25 cellular contexts compared by ENCODE assay signal in genomic region chr2:26488463-26489212, GRCh38. TPM values are rescaled to one million over a fixed set of nuclear protein-coding genes. Genes with fewer than 3 reads are reported as not detected.
"Had no signal": no experiment of that assay in that cellular context is flagged by ENCODE, and none has a peak within 500 bp of the region (broad histone marks: within the 10 kb centered on the region; RNA-seq: fewer than 3 reads in every experiment).

No MANE protein-coding gene starts in this region.

- H3K36me3 ChIP-seq: gastroesophageal sphincter, heart left ventricle, neutrophil, ovary, right atrium auricular region, stomach, suprapubic skin, tibial nerve had no signal

- H3K9me3 ChIP-seq: gastroesophageal sphincter, heart left ventricle, neutrophil, ovary, psoas muscle, right atrium auricular region, stomach, suprapubic skin, tibial nerve had no signal

- FAIRE-seq: astrocyte, islet of Langerhans had no signal

- H3K4me3 ChIP-seq: gastroesophageal sphincter, heart left ventricle, ovary, psoas muscle, right atrium auricular region, stomach, suprapubic skin, tibial nerve had no signal

- ATAC-seq: activated naive CD4-positive, alpha-beta T cell treated with anti-CD3 and anti-CD28 coated beads, Interleukin-2, amount 50 U/mL, for 72 hours; activated T-helper 17 cell treated with anti-CD3 and anti-CD28 coated beads, Interleukin-2, amount 50 U/mL, for 72 hours; gastroesophageal sphincter; heart left ventricle; left cardiac atrium; natural killer cell treated with Interleukin-12 subunit alpha and Interleukin-12 subunit beta and Interleukin-15 and Interleukin-18, amount 100 ng/mL, for 72 hours; psoas muscle; stimulated activated effector memory CD8-positive, alpha-beta T cell treated with anti-CD3 and anti-CD28 coated beads, Interleukin-12 subunit alpha, Interleukin-12 subunit beta, amount 100 ng/mL, for 72 hours; WTC11 had no signal

- H3K4me1 ChIP-seq: stomach, suprapubic skin, tibial nerve had no signal

- H3K27ac ChIP-seq: epithelial cell of prostate, gastroesophageal sphincter, heart left ventricle, neutrophil, ovary, psoas muscle, right atrium auricular region, stomach, suprapubic skin, tibial nerve had no signal

- DNase-seq: activated CD4-positive, alpha-beta T cell treated with anti-CD3 and anti-CD28 coated beads, Interleukin-2, amount 50 U/mL, for 4 hours; activated CD8-positive, alpha-beta memory T cell treated with anti-CD3 and anti-CD28 coated beads for 24 hours; activated CD8-positive, alpha-beta memory T cell treated with anti-CD3 and anti-CD28 coated beads, Interleukin-2, amount 50 U/mL, for 4 hours; activated T-cell treated with anti-CD3 and anti-CD28 coated beads, Interleukin-2, amount 50 U/mL, for 24 hours; central memory CD4-positive, alpha-beta T cell; cortex of kidney; left cardiac atrium; ovary; psoas muscle; stimulated activated CD4-positive, alpha-beta T cell treated with anti-CD3 and anti-CD28 coated beads, Interleukin-12 subunit alpha, Interleukin-12 subunit beta, amount 100 ng/mL, for 4 hours; stomach had no signal

RNA-seq across cellular contexts. Expression of gene OTOF, which starts 10.7 kb away (rescaled TPM):
- total RNA-seq: astrocyte had no signal
